Comparison of ENCODE assay signal across 1 cellular context in the genomic region with DNA sequence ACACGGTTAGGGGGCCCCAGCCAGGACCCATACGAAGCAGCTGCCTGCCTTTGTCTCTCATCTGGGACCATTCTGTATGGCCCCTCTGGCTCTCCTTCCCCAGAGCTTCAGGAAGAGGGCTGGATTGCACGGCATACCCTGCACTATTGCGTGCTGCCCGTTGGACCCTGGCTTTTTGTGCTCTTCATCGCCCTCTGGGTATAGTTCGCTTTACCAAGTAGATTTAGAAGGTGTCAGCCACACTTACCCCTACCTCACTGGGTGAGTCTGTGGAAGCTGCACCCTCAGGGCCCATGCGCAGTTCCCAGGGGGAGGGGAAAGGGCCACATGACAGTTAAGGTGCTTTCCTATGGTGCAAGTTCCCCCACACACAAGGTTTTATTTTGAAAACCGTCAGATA.
TF ChIP-seq lines count a peak whose summit lies in the region.

No MANE protein-coding gene starts in this region.

TF ChIP-seq in GM23338, 12 proteins besides CTCF, POLR2A, EP300 and RAD21 (continued from another document):
- no peak for TF ChIP-seq JUNB (IDR thresholded peaks at IDR 0.05; ENCODE audit: unreplicated experiment)
